ENCODE assay signal across 9 cellular contexts in the genomic region with DNA sequence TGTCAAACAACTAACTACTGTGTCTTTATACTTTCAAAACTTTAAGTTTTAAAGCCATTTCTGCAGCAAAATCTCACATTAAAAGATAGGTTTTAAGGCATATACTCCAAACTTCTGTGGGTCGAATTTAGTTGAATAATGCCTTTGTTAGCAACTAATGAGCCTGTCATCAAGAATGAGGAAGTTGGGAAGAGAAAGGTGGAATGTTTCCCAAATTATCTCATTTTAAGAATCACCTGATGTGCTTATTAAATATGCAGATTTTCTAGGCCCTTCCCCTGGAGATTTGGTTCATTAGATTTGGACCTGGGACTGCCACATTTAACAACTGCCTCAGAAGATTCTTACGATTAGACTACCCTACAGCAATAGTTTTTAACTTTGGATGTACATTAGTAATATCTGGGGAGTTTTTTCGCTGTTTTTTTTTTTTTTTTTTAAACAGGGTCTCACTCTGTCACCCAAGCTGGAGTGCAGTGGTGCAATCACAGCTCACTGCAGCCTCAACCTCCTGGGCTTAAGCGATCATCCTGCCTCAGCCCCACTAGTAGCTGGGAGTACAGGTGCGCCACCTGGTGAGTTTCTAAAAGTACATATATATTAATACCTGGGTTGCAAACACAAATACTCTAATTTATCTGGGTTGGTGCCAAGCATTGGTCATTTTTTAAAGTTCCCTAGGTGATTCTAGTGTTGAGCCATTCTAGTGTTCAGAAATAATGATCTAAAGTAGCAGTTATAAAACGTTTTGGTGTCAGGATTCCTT. TPM values are rescaled to one million over a fixed set of nuclear protein-coding genes. Genes with fewer than 3 reads are reported as not detected.
DNase-seq lines count a peak whose midpoint lies in the region; ATAC-seq, FAIRE-seq and TF ChIP-seq lines count a peak whose summit lies in the region.
"Had no signal": no experiment of that assay in that cellular context is flagged by ENCODE, and none has a peak within 500 bp of the region (broad histone marks: within the 10 kb centered on the region; RNA-seq: fewer than 3 reads in every experiment).

No MANE protein-coding gene starts in this region.

- no peak for TF ChIP-seq CTCF in activated CD8-positive, alpha-beta T cell treated with anti-CD3 and anti-CD28 coated beads for 36 hours (IDR thresholded peaks at IDR 0.05)

- H3K27me3 ChIP-seq in CD4-positive, CD25-positive, alpha-beta regulatory T cell (ENCODE audit: control insufficient read depth, insufficient read depth, low read length), result no peaks in the 10 kb centered on the region

- peak overlapping the region in 1 of 3 donors; percentile 26 for H3K27ac Mint-ChIP-seq in CD4-positive, CD25-positive, alpha-beta regulatory T cell
- H3K27ac Mint-ChIP-seq in activated CD8-positive, alpha-beta T cell treated with anti-CD3 and anti-CD28 coated beads for 36 hours, result no peak overlapping the region
- no peak overlapping the region for H3K27ac Mint-ChIP-seq in T-helper 2 cell treated with Interferon-gamma antibody and Interleukin-4, amounts not matched to agents 5 μg/mL and 100 μg/mL, for 36 hours

- H3K27ac ChIP-seq in CD4-positive, CD25-positive, alpha-beta regulatory T cell (ENCODE audit: insufficient read depth, low read length, poor library complexity, severe bottlenecking), result no peak overlapping the region

- POLR2A ChIA-PET in activated CD8-positive, alpha-beta T cell treated with anti-CD3 and anti-CD28 coated beads for 36 hours (lab: Charles Lee), result no interaction called here

- peaks cover 0 to 3% (median 0%) of the 10 kb centered on the region in 7 donors for H3K9me3 Mint-ChIP-seq in CD4-positive, CD25-positive, alpha-beta regulatory T cell
- H3K9me3 Mint-ChIP-seq in activated CD8-positive, alpha-beta T cell treated with anti-CD3 and anti-CD28 coated beads for 36 hours, result no peaks in the 10 kb centered on the region
- H3K9me3 Mint-ChIP-seq in T-helper 2 cell treated with Interferon-gamma antibody and Interleukin-4, amounts not matched to agents 5 μg/mL and 100 μg/mL, for 36 hours, result no peaks in the 10 kb centered on the region
- H3K9me3 Mint-ChIP-seq: neural crest cell had no signal

- CTCF ChIA-PET in activated CD8-positive, alpha-beta T cell treated with anti-CD3 and anti-CD28 coated beads for 36 hours (lab: Charles Lee), result interaction anchor here (3.7 kb wide), 1 partner anchor 23 kb away, joined by 30 read pairs; no protein-coding TSS in a partner anchor

- intact Hi-C loops in activated CD8-positive, alpha-beta T cell treated with anti-CD3 and anti-CD28 coated beads for 36 hours (cut with micrococcal nuclease), result no loop called here

- H3K4me3 ChIP-seq in CD4-positive, CD25-positive, alpha-beta regulatory T cell (ENCODE audit: low read depth, low read length), result no peak overlapping the region

- H3K9me3 ChIP-seq in CD4-positive, CD25-positive, alpha-beta regulatory T cell (ENCODE audit: control insufficient read depth in 2 of 2, low read length in 2 of 2), result no peaks in the 10 kb centered on the region

- no peaks in the 10 kb centered on the region for H3K36me3 Mint-ChIP-seq in CD4-positive, CD25-positive, alpha-beta regulatory T cell
- H3K36me3 Mint-ChIP-seq in activated CD8-positive, alpha-beta T cell treated with anti-CD3 and anti-CD28 coated beads for 36 hours (ENCODE audit: low read depth), result no peaks in the 10 kb centered on the region
- H3K36me3 Mint-ChIP-seq in T-helper 2 cell treated with Interferon-gamma antibody and Interleukin-4, amounts not matched to agents 5 μg/mL and 100 μg/mL, for 36 hours (ENCODE audit: low read depth), result no peaks in the 10 kb centered on the region

- no peaks in the 10 kb centered on the region for H3K36me3 ChIP-seq in CD4-positive, CD25-positive, alpha-beta regulatory T cell (ENCODE audit: control insufficient read depth, insufficient read depth, low read length)

- peak overlapping the region in 1 of 4 donors; percentile 41 for H3K4me3 Mint-ChIP-seq in CD4-positive, CD25-positive, alpha-beta regulatory T cell
- no peak overlapping the region for H3K4me3 Mint-ChIP-seq in activated CD8-positive, alpha-beta T cell treated with anti-CD3 and anti-CD28 coated beads for 36 hours
- no peak overlapping the region for H3K4me3 Mint-ChIP-seq in T-helper 2 cell treated with Interferon-gamma antibody and Interleukin-4, amounts not matched to agents 5 μg/mL and 100 μg/mL, for 36 hours
- H3K4me3 Mint-ChIP-seq: neural crest cell had no signal

- DNase-seq in CD4-positive, CD25-positive, alpha-beta regulatory T cell, result peak; percentile 1 to 62 (median 30)
- no peak for DNase-seq in GM19239 (ENCODE audit: insufficient read length, low spot score)
- DNase-seq in activated CD8-positive, alpha-beta T cell treated with anti-CD3 and anti-CD28 coated beads for 36 hours, result peak; percentile 45
- no peak for DNase-seq in nucleus accumbens (lab: John Stamatoyannopoulos, UW)
- no peak for DNase-seq in ecto neural progenitor cell (ENCODE audit: low spot score)
- DNase-seq in T-helper 2 cell treated with Interferon-gamma antibody and Interleukin-4, amounts not matched to agents 5 μg/mL and 100 μg/mL, for 36 hours (ENCODE audit: low spot score), result no peak
- no peak for DNase-seq in inferior parietal cortex (ENCODE audit: extremely low spot score)

- peak in 1 of 2 donors; percentile 45 for ATAC-seq in CD4-positive, CD25-positive, alpha-beta regulatory T cell (ENCODE audit: low read depth in 2 of 2)
- peak; percentile 43 for ATAC-seq in HG03159 (IDR thresholded peaks at IDR 0.05; ENCODE audit: unreplicated experiment)
- ATAC-seq in activated CD8-positive, alpha-beta T cell treated with anti-CD3 and anti-CD28 coated beads for 36 hours, result no peak

- peaks cover 0 to 13% (median 5%) of the 10 kb centered on the region in 4 donors for H3K4me1 Mint-ChIP-seq in CD4-positive, CD25-positive, alpha-beta regulatory T cell
- H3K4me1 Mint-ChIP-seq in activated CD8-positive, alpha-beta T cell treated with anti-CD3 and anti-CD28 coated beads for 36 hours (ENCODE audit: low read depth), result peaks cover 16% of the 10 kb centered on the region
- peaks cover 8% of the 10 kb centered on the region for H3K4me1 Mint-ChIP-seq in T-helper 2 cell treated with Interferon-gamma antibody and Interleukin-4, amounts not matched to agents 5 μg/mL and 100 μg/mL, for 36 hours (ENCODE audit: low read depth)
- H3K4me1 Mint-ChIP-seq: neural crest cell had no signal

- FAIRE-seq in GM19239 (lab: Jason Lieb, UNC), result peak; percentile 49

- H3K27me3 Mint-ChIP-seq in CD4-positive, CD25-positive, alpha-beta regulatory T cell, result no peaks in the 10 kb centered on the region
- H3K27me3 Mint-ChIP-seq in activated CD8-positive, alpha-beta T cell treated with anti-CD3 and anti-CD28 coated beads for 36 hours, result no peaks in the 10 kb centered on the region
- H3K27me3 Mint-ChIP-seq in T-helper 2 cell treated with Interferon-gamma antibody and Interleukin-4, amounts not matched to agents 5 μg/mL and 100 μg/mL, for 36 hours (ENCODE audit: low read depth), result peaks cover 5% of the 10 kb centered on the region

- H3K4me1 ChIP-seq in CD4-positive, CD25-positive, alpha-beta regulatory T cell (ENCODE audit: control insufficient read depth, insufficient read depth, low read length, poor library complexity, severe bottlenecking), result no peaks in the 10 kb centered on the region

RNA-seq across cellular contexts. Expression of a gene that starts 16.1 kb away (rescaled TPM):
- 3.2 TPM for total RNA-seq in CD4-positive, CD25-positive, alpha-beta regulatory T cell
- polyA plus RNA-seq in CD4-positive, CD25-positive, alpha-beta regulatory T cell, result 1 to 10 TPM; 2.2 to 5.0 (median 3.5) TPM
- 1 to 10 TPM; 1.7 TPM for total RNA-seq in activated CD8-positive, alpha-beta T cell treated with anti-CD3 and anti-CD28 coated beads for 36 hours
- total RNA-seq: neural crest cell had no signal

RNA-seq across cellular contexts. Expression of a gene that starts 59.6 kb away (rescaled TPM):
- 15.3 TPM for total RNA-seq in CD4-positive, CD25-positive, alpha-beta regulatory T cell
- 10 to 100 TPM; 13.7 to 22.3 (median 19.8) TPM for polyA plus RNA-seq in CD4-positive, CD25-positive, alpha-beta regulatory T cell
- total RNA-seq in activated CD8-positive, alpha-beta T cell treated with anti-CD3 and anti-CD28 coated beads for 36 hours, result 10 to 100 TPM; 27.6 to 27.7 TPM

Comparison
In these comparisons a context has a peak if more than half of its experiments do, and no peak if none do; other contexts are left out.
1. DNase-seq: peak in CD4-positive, CD25-positive, alpha-beta regulatory T cell (3 of 3) and activated CD8-positive, alpha-beta T cell treated with anti-CD3 and anti-CD28 coated beads for 36 hours (single experiment); none in GM19239 (single experiment), nucleus accumbens (0 of 56), ecto neural progenitor cell (single experiment), T-helper 2 cell treated with Interferon-gamma antibody and Interleukin-4, amounts not matched to agents 5 μg/mL and 100 μg/mL, for 36 hours (single experiment) and inferior parietal cortex (single experiment).